17 cellular contexts compared by ENCODE assay signal in the genomic region with DNA sequence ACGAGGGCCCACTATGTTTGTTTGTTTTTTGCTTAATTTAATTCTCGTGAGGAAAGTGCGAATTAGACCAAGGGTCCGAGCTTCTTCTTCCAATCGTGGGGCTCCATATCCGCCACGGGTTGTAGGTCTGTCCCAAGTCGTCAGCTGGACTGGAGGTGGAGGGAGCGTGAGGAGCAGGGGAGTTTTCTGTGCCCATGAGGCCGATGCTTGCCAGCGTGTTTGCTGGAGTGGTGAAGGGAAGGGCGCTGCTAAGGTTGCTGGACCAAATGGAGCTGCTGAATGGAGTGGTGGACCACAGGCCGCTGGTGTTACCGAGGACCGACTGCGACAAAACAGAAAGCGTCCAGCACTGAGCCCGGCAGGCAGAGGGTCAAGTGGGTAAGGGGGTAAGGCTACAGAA. TPM values are rescaled to one million over a fixed set of nuclear protein-coding genes. Genes with fewer than 3 reads are reported as not detected.
DNase-seq lines count a peak whose midpoint lies in the region; ATAC-seq and TF ChIP-seq lines count a peak whose summit lies in the region.
"Had no signal": no experiment of that assay in that cellular context is flagged by ENCODE, and none has a peak within 500 bp of the region (broad histone marks: within the 10 kb centered on the region; RNA-seq: fewer than 3 reads in every experiment).

No MANE protein-coding gene starts in this region.

- ATAC-seq in activated T-cell treated with anti-CD3 and anti-CD28 coated beads, Interleukin-2, amount 50 U/mL, for 4 hours = no peak
- no peak for ATAC-seq in CD4-positive, CD25-positive, alpha-beta regulatory T cell (ENCODE audit: low read depth in 2 of 2)
- ATAC-seq in GM18517 (IDR thresholded peaks at IDR 0.05; ENCODE audit: unreplicated experiment) = no peak
- no peak for ATAC-seq in GM21786 (IDR thresholded peaks at IDR 0.05; ENCODE audit: unreplicated experiment)
- no peak for ATAC-seq in lower lobe of right lung
- ATAC-seq: CD8-positive, alpha-beta T cell had no signal

- H3K27ac Mint-ChIP-seq in activated T-cell treated with anti-CD3 and anti-CD28 coated beads, Interleukin-2, amount 50 U/mL, for 24 hours = peak overlapping the region; percentile 55
- H3K27ac Mint-ChIP-seq in CD4-positive, CD25-positive, alpha-beta regulatory T cell = peak overlapping the region in 2 of 3 donors; percentile 76 to 77
- H3K27ac Mint-ChIP-seq in CD8-positive, alpha-beta memory T cell = peak overlapping the region in 5 of 8 donors; percentile 10 to 74 (median 35)
- H3K27ac Mint-ChIP-seq: B cell had no signal

- DNase-seq in activated T-cell treated with anti-CD3 and anti-CD28 coated beads, Interleukin-2, amount 50 U/mL, for 24 hours = no peak
- no peak for DNase-seq in activated T-cell treated with anti-CD3 and anti-CD28 coated beads, Interleukin-2, amount 50 U/mL, for 4 hours
- no peak for DNase-seq in CD4-positive, CD25-positive, alpha-beta regulatory T cell
- no peak for DNase-seq in CD8-positive, alpha-beta memory T cell
- DNase-seq in islet precursor cell (peak; percentile 35), lower lobe of right lung (no peak)
- DNase-seq: C1 segment of cervical spinal cord; Caco-2; CD8-positive, alpha-beta T cell; DND-41; GDM1; GM23248; H7; IMR-90 had no signal

- intact Hi-C loops in lower lobe of right lung (cut with DNase I) = no loop called here

- CTCF ChIA-PET in CD8-positive, alpha-beta memory T cell (lab: Charles Lee) = interaction anchor here (1.9 to 3.2 kb wide), 3 partner anchors 9 to 58 kb away, joined by 4 to 11 read pairs (median 6); no protein-coding TSS in a partner anchor

- no peak overlapping the region for H3K4me3 Mint-ChIP-seq in activated T-cell treated with anti-CD3 and anti-CD28 coated beads, Interleukin-2, amount 50 U/mL, for 24 hours
- H3K4me3 Mint-ChIP-seq in activated T-cell treated with anti-CD3 and anti-CD28 coated beads, Interleukin-2, amount 50 U/mL, for 4 hours = no peak overlapping the region
- H3K4me3 Mint-ChIP-seq in CD4-positive, CD25-positive, alpha-beta regulatory T cell = no peak overlapping the region
- no peak overlapping the region for H3K4me3 Mint-ChIP-seq in CD8-positive, alpha-beta memory T cell
- H3K4me3 Mint-ChIP-seq: B cell; CD8-positive, alpha-beta T cell had no signal

- H3K9me3 ChIP-seq in CD4-positive, CD25-positive, alpha-beta regulatory T cell (ENCODE audit: control insufficient read depth in 2 of 2, low read length in 2 of 2) = no peaks in the 10 kb centered on the region
- H3K9me3 ChIP-seq in CD8-positive, alpha-beta memory T cell (ENCODE audit: low read length) = no peaks in the 10 kb centered on the region
- no peaks in the 10 kb centered on the region for H3K9me3 ChIP-seq in lower lobe of right lung
- H3K9me3 ChIP-seq: Caco-2 had no signal

- TF ChIP-seq CTCF in lower lobe of right lung (IDR thresholded peaks at IDR 0.05) = no peak

- H3K9me3 Mint-ChIP-seq in activated T-cell treated with anti-CD3 and anti-CD28 coated beads, Interleukin-2, amount 50 U/mL, for 24 hours = no peaks in the 10 kb centered on the region
- no peaks in the 10 kb centered on the region for H3K9me3 Mint-ChIP-seq in activated T-cell treated with anti-CD3 and anti-CD28 coated beads, Interleukin-2, amount 50 U/mL, for 4 hours
- H3K9me3 Mint-ChIP-seq in CD4-positive, CD25-positive, alpha-beta regulatory T cell = no peaks in the 10 kb centered on the region
- no peaks in the 10 kb centered on the region for H3K9me3 Mint-ChIP-seq in CD8-positive, alpha-beta memory T cell
- H3K9me3 Mint-ChIP-seq: CD8-positive, alpha-beta T cell had no signal

- no peak overlapping the region for H3K4me3 ChIP-seq in CD4-positive, CD25-positive, alpha-beta regulatory T cell (ENCODE audit: low read depth, low read length)
- no peak overlapping the region for H3K4me3 ChIP-seq in CD8-positive, alpha-beta memory T cell (ENCODE audit: low read length)
- no peak overlapping the region for H3K4me3 ChIP-seq in lower lobe of right lung
- H3K4me3 ChIP-seq: GM23248 had no signal

- H3K27ac ChIP-seq in CD4-positive, CD25-positive, alpha-beta regulatory T cell (ENCODE audit: insufficient read depth, low read length, poor library complexity, severe bottlenecking) = no peak overlapping the region
- H3K27ac ChIP-seq in CD8-positive, alpha-beta memory T cell (ENCODE audit: low read depth, low read length) = no peak overlapping the region
- no peak overlapping the region for H3K27ac ChIP-seq in lower lobe of right lung
- H3K27ac ChIP-seq: GM23248 had no signal

- peaks cover 85% of the 10 kb centered on the region for H3K36me3 Mint-ChIP-seq in activated T-cell treated with anti-CD3 and anti-CD28 coated beads, Interleukin-2, amount 50 U/mL, for 24 hours (ENCODE audit: low read depth)
- H3K36me3 Mint-ChIP-seq in activated T-cell treated with anti-CD3 and anti-CD28 coated beads, Interleukin-2, amount 50 U/mL, for 4 hours (ENCODE audit: insufficient read depth) = peaks cover 50% of the 10 kb centered on the region
- peaks cover 36% of the 10 kb centered on the region for H3K36me3 Mint-ChIP-seq in CD4-positive, CD25-positive, alpha-beta regulatory T cell
- peaks cover 0 to 73% (median 12%) of the 10 kb centered on the region in 3 donors for H3K36me3 Mint-ChIP-seq in CD8-positive, alpha-beta memory T cell

- peaks cover 54% of the 10 kb centered on the region for H3K36me3 ChIP-seq in CD4-positive, CD25-positive, alpha-beta regulatory T cell (ENCODE audit: control insufficient read depth, insufficient read depth, low read length)
- H3K36me3 ChIP-seq in CD8-positive, alpha-beta memory T cell (ENCODE audit: insufficient read depth, low read length) = peaks cover 13% of the 10 kb centered on the region
- H3K36me3 ChIP-seq in lower lobe of right lung = peaks cover 78% of the 10 kb centered on the region

- no peaks in the 10 kb centered on the region for H3K27me3 Mint-ChIP-seq in activated T-cell treated with anti-CD3 and anti-CD28 coated beads, Interleukin-2, amount 50 U/mL, for 24 hours
- no peaks in the 10 kb centered on the region for H3K27me3 Mint-ChIP-seq in activated T-cell treated with anti-CD3 and anti-CD28 coated beads, Interleukin-2, amount 50 U/mL, for 4 hours (ENCODE audit: low read depth)
- H3K27me3 Mint-ChIP-seq in CD4-positive, CD25-positive, alpha-beta regulatory T cell = no peaks in the 10 kb centered on the region
- no peaks in the 10 kb centered on the region for H3K27me3 Mint-ChIP-seq in CD8-positive, alpha-beta memory T cell
- H3K27me3 Mint-ChIP-seq: B cell had no signal

- H3K4me1 ChIP-seq in CD4-positive, CD25-positive, alpha-beta regulatory T cell (ENCODE audit: control insufficient read depth, insufficient read depth, low read length, poor library complexity, severe bottlenecking) = peaks cover 24% of the 10 kb centered on the region
- H3K4me1 ChIP-seq in CD8-positive, alpha-beta memory T cell (ENCODE audit: insufficient read depth, low read length) = peaks cover 29% of the 10 kb centered on the region
- H3K4me1 ChIP-seq in lower lobe of right lung = no peaks in the 10 kb centered on the region

- POLR2A ChIA-PET in CD8-positive, alpha-beta memory T cell (lab: Charles Lee) = interaction anchor here (0.6 kb wide), 1 partner anchor 16 kb away, joined by 3 read pairs; no protein-coding TSS in a partner anchor

- H3K4me1 Mint-ChIP-seq in activated T-cell treated with anti-CD3 and anti-CD28 coated beads, Interleukin-2, amount 50 U/mL, for 24 hours (ENCODE audit: low read depth) = peaks cover 23% of the 10 kb centered on the region
- peaks cover 28% of the 10 kb centered on the region for H3K4me1 Mint-ChIP-seq in activated T-cell treated with anti-CD3 and anti-CD28 coated beads, Interleukin-2, amount 50 U/mL, for 4 hours (ENCODE audit: low read depth)
- peaks cover 4 to 24% (median 12%) of the 10 kb centered on the region in 4 donors for H3K4me1 Mint-ChIP-seq in CD4-positive, CD25-positive, alpha-beta regulatory T cell
- H3K4me1 Mint-ChIP-seq in CD8-positive, alpha-beta memory T cell = peaks cover 24 to 37% (median 27%) of the 10 kb centered on the region in 3 donors

- H3K27me3 ChIP-seq in CD4-positive, CD25-positive, alpha-beta regulatory T cell (ENCODE audit: control insufficient read depth, insufficient read depth, low read length) = no peaks in the 10 kb centered on the region
- H3K27me3 ChIP-seq in CD8-positive, alpha-beta memory T cell (ENCODE audit: insufficient read depth, low read length, poor library complexity, severe bottlenecking) = no peaks in the 10 kb centered on the region
- no peaks in the 10 kb centered on the region for H3K27me3 ChIP-seq in lower lobe of right lung (ENCODE audit: low read depth)

RNA-seq across cellular contexts. Expression of a gene that starts 43.7 kb away (rescaled TPM):
- 100 to 1,000 TPM; 156 to 194 (median 186) TPM for total RNA-seq in activated T-cell treated with anti-CD3 and anti-CD28 coated beads, Interleukin-2, amount 50 U/mL, for 4 hours
- total RNA-seq in CD4-positive, CD25-positive, alpha-beta regulatory T cell = 431 TPM
- 100 to 1,000 TPM; 104 to 144 (median 130) TPM for polyA plus RNA-seq in CD4-positive, CD25-positive, alpha-beta regulatory T cell
- 100 to 1,000 TPM; 180 to 197 TPM for total RNA-seq in CD8-positive, alpha-beta memory T cell
- 184 TPM for polyA plus RNA-seq in CD8-positive, alpha-beta memory T cell
- 8.8 TPM for total RNA-seq in lower lobe of right lung
- total RNA-seq: GM23248 had no signal
- polyA plus RNA-seq: GM23248 had no signal

Comparison
In these comparisons a context has a peak if more than half of its experiments do, and no peak if none do; other contexts are left out.
1. RNA of a gene that starts 43.7 kb away (total RNA-seq): 431 TPM in CD4-positive, CD25-positive, alpha-beta regulatory T cell (single experiment), 180 to 197 TPM in CD8-positive, alpha-beta memory T cell and 156 to 194 TPM in activated T-cell treated with anti-CD3 and anti-CD28 coated beads, Interleukin-2, amount 50 U/mL, for 4 hours; 8.8 TPM in lower lobe of right lung (single experiment); every median in the first group is over 10 times any median in the second.
2. Peak in every context shown above with its lines, with median percentiles within 50 percentile points of each other: H3K27ac Mint-ChIP-seq.